In the genomic region with DNA sequence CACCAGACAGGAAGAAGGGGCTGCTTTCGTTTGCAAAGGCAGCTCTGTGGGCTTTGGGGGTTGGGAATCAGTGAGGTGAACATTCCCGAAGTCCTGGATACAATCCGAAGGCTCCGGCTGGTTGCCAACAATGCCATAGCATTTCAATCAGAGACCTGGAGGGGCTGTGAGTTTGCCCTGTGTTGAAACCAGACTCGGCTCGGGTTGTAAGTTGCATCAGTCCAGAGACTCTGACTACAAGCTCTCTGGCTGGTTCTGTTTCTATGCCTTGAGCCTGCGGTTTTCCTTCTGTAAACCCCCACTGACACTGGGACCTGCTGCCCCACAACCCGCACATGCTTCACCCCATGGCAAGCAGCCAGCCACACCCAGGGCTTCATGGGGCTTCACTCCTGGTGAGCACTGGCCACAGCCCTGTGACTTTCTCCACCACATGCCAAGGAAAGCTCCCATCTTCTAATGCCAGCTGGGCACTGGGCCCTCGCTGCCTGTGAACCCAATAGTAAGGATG, we compare ENCODE assay signal across 18 cellular contexts.
DNase-seq lines count a peak whose midpoint lies in the region; ATAC-seq, FAIRE-seq and TF ChIP-seq lines count a peak whose summit lies in the region.
"Had no signal": no experiment of that assay in that cellular context is flagged by ENCODE, and none has a peak within 500 bp of the region (broad histone marks: within the 10 kb centered on the region; RNA-seq: fewer than 3 reads in every experiment).

No MANE protein-coding gene starts in this region.

- H3K4me3 ChIP-seq in HEK293 (ENCODE audit: low read depth, low read length) (no peak overlapping the region), NB4 (ENCODE audit: low read depth, low read length) (no peak overlapping the region), bronchial epithelial cell (ENCODE audit: low read depth, low read length) (no peak overlapping the region), trophoblast cell (ENCODE audit: low read depth, low read length) (no peak overlapping the region), esophagus squamous epithelium (no peak overlapping the region), vagina (no peak overlapping the region)
- H3K4me3 ChIP-seq: GM23338 had no signal

- TF ChIP-seq CTCF in HEK293 (tag by site-specific recombination; IDR thresholded peaks at IDR 0.05) (no peak), NB4 (IDR thresholded peaks at IDR 0.05; ENCODE audit: low read depth, low read length) (no peak), bronchial epithelial cell (IDR thresholded peaks at IDR 0.05; ENCODE audit: insufficient read depth, low read length, severe bottlenecking) (no peak), esophagus squamous epithelium (IDR thresholded peaks at IDR 0.05) (no peak), GM10248 (IDR thresholded peaks at IDR 0.05; ENCODE audit: control extremely low read depth, extremely low read depth, low read depth, missing control alignments) (no peak), vagina (IDR thresholded peaks at IDR 0.05) (no peak)

- H3K4me1 ChIP-seq in HEK293 (ENCODE audit: control insufficient read depth, insufficient read depth, low read length) (no peaks in the 10 kb centered on the region), trophoblast cell (ENCODE audit: control insufficient read depth in 1 of 2, insufficient read depth in 2 of 2, low read length in 2 of 2) (peaks cover 4 to 10% of the 10 kb centered on the region in 2 experiments), esophagus squamous epithelium (no peaks in the 10 kb centered on the region), vagina (no peaks in the 10 kb centered on the region)

- CTCF ChIA-PET in HEK293 (lab: Yijun Ruan, JAX) (interaction anchor here (0.7 kb wide), 1 partner anchor 200 kb away, joined by 3 read pairs; no protein-coding TSS in a partner anchor), GM10248 (lab: Yijun Ruan, JAX) (interaction anchor here (1.0 kb wide), 1 partner anchor 11 kb away, joined by 3 read pairs; no protein-coding TSS in a partner anchor)

- FAIRE-seq in bronchial epithelial cell (lab: Jason Lieb, UNC) = no peak
- FAIRE-seq: endothelial cell of umbilical vein had no signal

- H3K79me2 ChIP-seq in trophoblast cell (ENCODE audit: control insufficient read depth, insufficient read depth, low read length, poor library complexity) = no peaks in the 10 kb centered on the region

- H3K14ac ChIP-seq in trophoblast cell (ENCODE audit: low read length) = no peak overlapping the region

- no peak overlapping the region for H3K23ac ChIP-seq in trophoblast cell (ENCODE audit: low read length)

- no peak overlapping the region for H4K8ac ChIP-seq in trophoblast cell (ENCODE audit: low read depth, low read length)

- TF ChIP-seq POLR2A in NB4 (IDR thresholded peaks at IDR 0.05; ENCODE audit: extremely low read depth, insufficient read length) = no peak
- TF ChIP-seq POLR2A in esophagus squamous epithelium (IDR thresholded peaks at IDR 0.05) = no peak
- TF ChIP-seq POLR2A in vagina (IDR thresholded peaks at IDR 0.05) = no peak

- POLR2A ChIA-PET in HEK293 (lab: Yijun Ruan, JAX) = no interaction called here
- POLR2A ChIA-PET in GM10248 (lab: Yijun Ruan, JAX) = no interaction called here

- intact Hi-C loops in esophagus squamous epithelium (cut with DNase I) (no loop called here), vagina (cut with DNase I) (no loop called here)

- ATAC-seq in GM21367 (IDR thresholded peaks at IDR 0.05; ENCODE audit: unreplicated experiment) = no peak
- ATAC-seq: GM23338 had no signal

- no peak overlapping the region for H3K4ac ChIP-seq in trophoblast cell (ENCODE audit: low read depth, low read length)

- peak; percentile 92 for DNase-seq in NB4 (ENCODE audit: low read depth)
- DNase-seq in bronchial epithelial cell (ENCODE audit: low read depth) = peak; percentile 38
- DNase-seq in trophoblast cell = no peak
- DNase-seq in esophagus squamous epithelium (lab: John Stamatoyannopoulos, UW) = no peak
- no peak for DNase-seq in GM10248 (ENCODE audit: extremely low spot score)
- DNase-seq in vagina (ENCODE audit: extremely low spot score in 2 of 2) = no peak
- DNase-seq: activated CD4-positive, alpha-beta T cell treated with anti-CD3 and anti-CD28 coated beads, Interleukin-2, amount 50 U/mL, for 48 hours; activated gamma-delta T cell treated with Interleukin-2 at 50 U/mL for 16 hours; CD4-positive, alpha-beta T cell; hippocampal formation; NCI-H1417; NCI-H446 treated with DMSO at 0.1 percent for 48 hours; T1000 had no signal

- H4K91ac ChIP-seq in trophoblast cell (ENCODE audit: low read depth, low read length) = no peak overlapping the region

- H2BK120ac ChIP-seq in trophoblast cell (ENCODE audit: insufficient read depth, low read length, poor library complexity) = no peak overlapping the region

- no peak overlapping the region for H2BK5ac ChIP-seq in trophoblast cell (ENCODE audit: low read depth, low read length, poor library complexity)

- no peaks in the 10 kb centered on the region for H3K36me3 ChIP-seq in HEK293 (ENCODE audit: control insufficient read depth in 2 of 2, insufficient read depth in 1 of 2, low read length in 2 of 2)
- H3K36me3 ChIP-seq in bronchial epithelial cell (ENCODE audit: control insufficient read depth, insufficient read depth, low read length) = no peaks in the 10 kb centered on the region
- no peaks in the 10 kb centered on the region for H3K36me3 ChIP-seq in trophoblast cell (ENCODE audit: control insufficient read depth in 1 of 2, insufficient read depth in 2 of 2, low read length in 2 of 2)
- no peaks in the 10 kb centered on the region for H3K36me3 ChIP-seq in esophagus squamous epithelium
- H3K36me3 ChIP-seq in vagina = no peaks in the 10 kb centered on the region

- no peak overlapping the region for H2AFZ ChIP-seq in trophoblast cell (ENCODE audit: insufficient read depth, low read length, poor library complexity)
- H2AFZ ChIP-seq: GM23338 had no signal

- no peak overlapping the region for H3K27ac ChIP-seq in HEK293 (ENCODE audit: extremely low read depth, low read depth, low read length)
- no peak overlapping the region for H3K27ac ChIP-seq in trophoblast cell (ENCODE audit: low read depth, low read length)
- no peak overlapping the region for H3K27ac ChIP-seq in esophagus squamous epithelium
- no peak overlapping the region for H3K27ac ChIP-seq in vagina
- H3K27ac ChIP-seq: RWPE1 had no signal

- H3K79me1 ChIP-seq in trophoblast cell (ENCODE audit: low read length) = peaks cover 2% of the 10 kb centered on the region

- H3K27me3 ChIP-seq in bronchial epithelial cell (ENCODE audit: control insufficient read depth, insufficient read depth, low read length) (no peaks in the 10 kb centered on the region), trophoblast cell (ENCODE audit: insufficient read depth, low read length) (no peaks in the 10 kb centered on the region), esophagus squamous epithelium (peaks cover 0 to 6% (median 0%) of the 10 kb centered on the region in 4 donors), vagina (no peaks in the 10 kb centered on the region)

- H4K12ac ChIP-seq in trophoblast cell (ENCODE audit: low read depth, low read length) = no peak overlapping the region

- H3K4me2 ChIP-seq in trophoblast cell (ENCODE audit: low read length) = no peak overlapping the region
- H3K4me2 ChIP-seq: GM23338 had no signal

- peak overlapping the region; percentile 35 for H2AK5ac ChIP-seq in trophoblast cell (ENCODE audit: low read length)

- no peak overlapping the region for H3K9ac ChIP-seq in trophoblast cell (ENCODE audit: low read length)

- WGBS in trophoblast cell (ENCODE audit: extremely low coverage, insufficient coverage, insufficient read length) = no CpG with 5 or more reads among the region's 9 CpGs
- WGBS in esophagus squamous epithelium, 2 donors = 71 to 76% methylated on average over 6 to 8 of the region's 9 CpGs

- no peak overlapping the region for H3K18ac ChIP-seq in trophoblast cell (ENCODE audit: low read length)

- H3K9me3 ChIP-seq in HEK293 (ENCODE audit: control insufficient read depth, insufficient read depth, low read depth, low read length) (no peaks in the 10 kb centered on the region), trophoblast cell (ENCODE audit: insufficient read depth, low read depth, low read length) (peaks cover 2% of the 10 kb centered on the region), esophagus squamous epithelium (no peaks in the 10 kb centered on the region), vagina (no peaks in the 10 kb centered on the region)

- H2BK12ac ChIP-seq in trophoblast cell (ENCODE audit: low read length) = no peak overlapping the region

TF ChIP-seq in HEK293, 187 proteins besides CTCF, POLR2A, EP300 and RAD21:
- peak; percentile 41; the same call in 1 of the 2 replicates for TF ChIP-seq ZIC2 (tag by site-specific recombination; IDR thresholded peaks at IDR 0.05)
- TF ChIP-seq, protein P1, sequence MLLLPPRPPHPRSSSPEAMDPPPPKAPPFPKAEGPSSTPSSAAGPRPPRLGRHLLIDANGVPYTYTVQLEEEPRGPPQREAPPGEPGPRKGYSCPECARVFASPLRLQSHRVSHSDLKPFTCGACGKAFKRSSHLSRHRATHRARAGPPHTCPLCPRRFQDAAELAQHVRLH (tag by site-specific recombination; IDR thresholded peaks at IDR 0.05) = no peak
TF ChIP-seq in HEK293: peak in this region for 1.

Comparison
In these comparisons a context has a peak if more than half of its experiments do, and no peak if none do; other contexts are left out.
1. DNase-seq: peak in NB4 (single experiment) and bronchial epithelial cell (single experiment); none in trophoblast cell (0 of 2), esophagus squamous epithelium (single experiment), GM10248 (single experiment) and vagina (0 of 2).